17 cellular contexts compared by ENCODE assay signal in genomic region chr9:124755061-124755460, GRCh38. TPM values are rescaled to one million over a fixed set of nuclear protein-coding genes. Genes with fewer than 3 reads are reported as not detected.
A peak's percentile ranks its signal among the peaks of the same experiment; 100 is the strongest.
DNase-seq lines count a peak whose midpoint lies in the region; ATAC-seq and TF ChIP-seq lines count a peak whose summit lies in the region.
"Had no signal": no experiment of that assay in that cellular context is flagged by ENCODE, and none has a peak within 500 bp of the region (broad histone marks: within the 10 kb centered on the region; RNA-seq: fewer than 3 reads in every experiment).

No MANE protein-coding gene starts in this region.

- ATAC-seq in activated CD4-positive, alpha-beta T cell treated with anti-CD3 and anti-CD28 coated beads for 36 hours = peak; percentile 90
- peak; percentile 7 to 85 for ATAC-seq in activated naive CD4-positive, alpha-beta T cell treated with anti-CD3 and anti-CD28 coated beads, Interleukin-2, amount 50 U/mL, for 72 hours
- no peak for ATAC-seq in WTC11
- no peak for ATAC-seq in HG03280 (IDR thresholded peaks at IDR 0.05; ENCODE audit: unreplicated experiment)

- H3K4me3 ChIP-seq in mesodermal cell (ENCODE audit: extremely low read depth, insufficient read depth, low read length, poor library complexity, severe bottlenecking) = no peak overlapping the region
- H3K4me3 ChIP-seq: PC-9 had no signal

- no peaks in the 10 kb centered on the region for H3K36me3 Mint-ChIP-seq in activated CD4-positive, alpha-beta T cell treated with anti-CD3 and anti-CD28 coated beads for 36 hours (ENCODE audit: low read depth)
- no peaks in the 10 kb centered on the region for H3K36me3 Mint-ChIP-seq in activated naive CD4-positive, alpha-beta T cell treated with anti-CD3 and anti-CD28 coated beads, Interleukin-2, amount 50 U/mL, for 72 hours
- no peaks in the 10 kb centered on the region for H3K36me3 Mint-ChIP-seq in WTC11
- H3K36me3 Mint-ChIP-seq: CD8-positive, alpha-beta memory T cell had no signal

- peak overlapping the region; percentile 4 for H3K27ac Mint-ChIP-seq in activated CD4-positive, alpha-beta T cell treated with anti-CD3 and anti-CD28 coated beads for 36 hours
- no peak overlapping the region for H3K27ac Mint-ChIP-seq in activated naive CD4-positive, alpha-beta T cell treated with anti-CD3 and anti-CD28 coated beads, Interleukin-2, amount 50 U/mL, for 72 hours
- no peak overlapping the region for H3K27ac Mint-ChIP-seq in WTC11
- H3K27ac Mint-ChIP-seq: CD8-positive, alpha-beta memory T cell had no signal

- TF ChIP-seq CTCF in WTC11 (IDR thresholded peaks at IDR 0.05) (no peak), GM13977 (IDR thresholded peaks at IDR 0.05; ENCODE audit: extremely low read depth, insufficient read depth, missing control alignments) (no peak)

- no peak overlapping the region for H3K4me3 Mint-ChIP-seq in activated CD4-positive, alpha-beta T cell treated with anti-CD3 and anti-CD28 coated beads for 36 hours
- peak overlapping the region; percentile 8; the same call in 1 of the 2 replicates for H3K4me3 Mint-ChIP-seq in WTC11
- H3K4me3 Mint-ChIP-seq: CD8-positive, alpha-beta memory T cell had no signal

- H3K9me3 Mint-ChIP-seq in activated CD4-positive, alpha-beta T cell treated with anti-CD3 and anti-CD28 coated beads for 36 hours (ENCODE audit: low read depth) = no peaks in the 10 kb centered on the region
- H3K9me3 Mint-ChIP-seq in activated naive CD4-positive, alpha-beta T cell treated with anti-CD3 and anti-CD28 coated beads, Interleukin-2, amount 50 U/mL, for 72 hours = no peaks in the 10 kb centered on the region
- H3K9me3 Mint-ChIP-seq in WTC11 = no peaks in the 10 kb centered on the region
- H3K9me3 Mint-ChIP-seq: CD8-positive, alpha-beta memory T cell had no signal

- H3K27me3 Mint-ChIP-seq in activated CD4-positive, alpha-beta T cell treated with anti-CD3 and anti-CD28 coated beads for 36 hours = peaks cover 46% of the 10 kb centered on the region
- no peaks in the 10 kb centered on the region for H3K27me3 Mint-ChIP-seq in WTC11 (ENCODE audit: low read depth)

- intact Hi-C loops in activated CD4-positive, alpha-beta T cell treated with anti-CD3 and anti-CD28 coated beads for 36 hours (cut with DNase I, micrococcal nuclease) = loop anchor here in 1 of 2 experiments (2.0 kb wide), 1 partner anchor 42 kb away; no protein-coding TSS in a partner anchor

- H3K36me3 ChIP-seq in mesodermal cell (ENCODE audit: control insufficient read depth, insufficient read depth, low read length) = no peaks in the 10 kb centered on the region

- DNase-seq in activated CD4-positive, alpha-beta T cell treated with anti-CD3 and anti-CD28 coated beads for 36 hours = no peak
- no peak for DNase-seq in activated CD4-positive, alpha-beta T cell treated with anti-CD3 and anti-CD28 coated beads for 48 hours
- DNase-seq in activated naive CD4-positive, alpha-beta T cell treated with anti-CD3 and anti-CD28 coated beads, Interleukin-2, amount 50 U/mL, for 72 hours (ENCODE audit: low spot score in 2 of 2) = no peak
- no peak for DNase-seq in activated naive CD4-positive, alpha-beta T cell treated with Interleukin-2 at 50 U/mL for 16 hours
- DNase-seq in WTC11 (ENCODE audit: low spot score) = no peak
- DNase-seq in GM13977 (ENCODE audit: low spot score) = no peak
- DNase-seq: CD8-positive, alpha-beta memory T cell; NCI-H1105 treated with DMSO at 0.1 percent for 48 hours; NCI-H2171 treated with DMSO at 0.1 percent for 48 hours; NCI-H524 treated with DMSO at 0.1 percent for 48 hours; PC-9; SHP77 treated with DMSO at 0.1 percent for 48 hours had no signal

- 38 to 43% methylated on average over 1 to 2 of the region's 3 CpGs for WGBS in mesodermal cell (ENCODE audit: insufficient coverage in 2 of 2), 2 experiments

- CTCF ChIA-PET in activated CD4-positive, alpha-beta T cell treated with anti-CD3 and anti-CD28 coated beads for 36 hours (lab: Charles Lee) = interaction anchor here (0.7 kb wide), 1 partner anchor 10 kb away, joined by 3 read pairs; no protein-coding TSS in a partner anchor
- CTCF ChIA-PET in WTC11 (lab: Charles Lee) = no interaction called here

- in situ Hi-C loops in GM13977 (cut with MboI; ENCODE audit: low pct_unique_long_range_greater_than_20kb, low sequenced_read_pairs, unreplicated experiment) = loop anchor here (25.0 kb wide), 1 partner anchor 382 kb away; the partner anchor contains the start of gene SCAI

- POLR2A ChIA-PET in activated CD4-positive, alpha-beta T cell treated with anti-CD3 and anti-CD28 coated beads for 36 hours (lab: Charles Lee) = no interaction called here
- POLR2A ChIA-PET in WTC11 (lab: Charles Lee) = no interaction called here

- H3K9me3 ChIP-seq in mesodermal cell (ENCODE audit: control insufficient read depth, low read length) = no peaks in the 10 kb centered on the region

- H3K27ac ChIP-seq in mesodermal cell (ENCODE audit: low read depth, low read length, severe bottlenecking) = peak overlapping the region; percentile 19
- H3K27ac ChIP-seq: C4-2B, KMS-11, PC-9, RWPE1 had no signal

- H3K4me1 Mint-ChIP-seq in activated CD4-positive, alpha-beta T cell treated with anti-CD3 and anti-CD28 coated beads for 36 hours = peaks cover 16% of the 10 kb centered on the region
- peaks cover 84% of the 10 kb centered on the region for H3K4me1 Mint-ChIP-seq in WTC11
- H3K4me1 Mint-ChIP-seq: CD8-positive, alpha-beta memory T cell had no signal

- H3K4me1 ChIP-seq in mesodermal cell (ENCODE audit: control insufficient read depth, insufficient read depth, low read length, poor library complexity, severe bottlenecking) = peaks cover 67% of the 10 kb centered on the region

TF ChIP-seq in WTC11, 78 proteins besides CTCF, POLR2A, EP300 and RAD21:
- TF ChIP-seq NFE2L1 (CRISPR knock-in tag; IDR thresholded peaks at IDR 0.05) (no peak), NFATC4 (CRISPR knock-in tag; IDR thresholded peaks at IDR 0.05) (no peak), ELF4 (CRISPR knock-in tag; IDR thresholded peaks at IDR 0.05; ENCODE audit: low read depth) (no peak), FOXJ3 (CRISPR knock-in tag; IDR thresholded peaks at IDR 0.05; ENCODE audit: borderline replicate concordance) (no peak), RORB (CRISPR knock-in tag; IDR thresholded peaks at IDR 0.05) (no peak), AR (CRISPR knock-in tag; IDR thresholded peaks at IDR 0.05) (no peak), JAZF1 (CRISPR knock-in tag; IDR thresholded peaks at IDR 0.05) (no peak), CREB1 (CRISPR knock-in tag; IDR thresholded peaks at IDR 0.05) (no peak)
- TF ChIP-seq, protein P1, sequence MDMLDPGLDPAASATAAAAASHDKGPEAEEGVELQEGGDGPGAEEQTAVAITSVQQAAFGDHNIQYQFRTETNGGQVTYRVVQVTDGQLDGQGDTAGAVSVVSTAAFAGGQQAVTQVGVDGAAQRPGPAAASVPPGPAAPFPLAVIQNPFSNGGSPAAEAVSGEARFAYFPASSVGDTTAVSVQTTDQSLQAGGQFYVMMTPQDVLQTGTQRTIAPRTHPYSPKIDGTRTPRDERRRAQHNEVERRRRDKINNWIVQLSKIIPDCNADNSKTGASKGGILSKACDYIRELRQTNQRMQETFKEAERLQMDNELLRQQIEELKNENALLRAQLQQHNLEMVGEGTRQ (CRISPR knock-in tag; IDR thresholded peaks at IDR 0.05) = no peak
- TF ChIP-seq, protein P2, sequence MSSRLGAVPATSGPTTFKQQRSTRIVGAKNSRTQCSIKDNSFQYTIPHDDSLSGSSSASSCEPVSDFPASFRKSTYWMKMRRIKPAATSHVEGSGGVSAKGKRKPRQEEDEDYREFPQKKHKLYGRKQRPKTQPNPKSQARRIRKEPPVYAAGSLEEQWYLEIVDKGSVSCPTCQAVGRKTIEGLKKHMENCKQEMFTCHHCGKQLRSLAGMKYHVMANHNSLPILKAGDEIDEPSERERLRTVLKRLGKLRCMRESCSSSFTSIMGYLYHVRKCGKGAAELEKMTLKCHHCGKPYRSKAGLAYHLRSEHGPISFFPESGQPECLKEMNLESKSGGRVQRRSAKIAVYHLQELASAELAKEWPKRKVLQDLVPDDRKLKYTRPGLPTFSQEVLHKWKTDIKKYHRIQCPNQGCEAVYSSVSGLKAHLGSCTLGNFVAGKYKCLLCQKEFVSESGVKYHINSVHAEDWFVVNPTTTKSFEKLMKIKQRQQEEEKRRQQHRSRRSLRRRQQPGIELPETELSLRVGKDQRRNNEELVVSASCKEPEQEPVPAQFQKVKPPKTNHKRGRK (CRISPR knock-in tag; IDR thresholded peaks at IDR 0.05; ENCODE audit: borderline replicate concordance) = no peak

RNA-seq across cellular contexts. Expression of gene NR6A1, which starts 16.1 kb away (rescaled TPM):
- 1 to 10 TPM in 1 of 2 experiments, under 1 TPM in 1; 0.82 to 1.1 TPM for total RNA-seq in activated CD4-positive, alpha-beta T cell treated with anti-CD3 and anti-CD28 coated beads for 36 hours
- under 1 TPM; 0.58 to 0.84 TPM for total RNA-seq in activated naive CD4-positive, alpha-beta T cell treated with anti-CD3 and anti-CD28 coated beads, Interleukin-2, amount 50 U/mL, for 72 hours
- total RNA-seq in WTC11 (2021) = 164 to 222 TPM (median 218 TPM) in 3 replicates
- 30.6 TPM for polyA plus RNA-seq in mesodermal cell (2013, experiment 1 of 2)
- polyA plus RNA-seq in mesodermal cell (2013, experiment 2 of 2) = 26.5 TPM
- polyA plus RNA-seq: CD8-positive, alpha-beta memory T cell had no signal

RNA-seq across cellular contexts. Expression of gene OLFML2A, which starts 21.9 kb away (rescaled TPM):
- total RNA-seq in activated CD4-positive, alpha-beta T cell treated with anti-CD3 and anti-CD28 coated beads for 36 hours = under 1 TPM in 1 of 2 experiments, not detected in 1; 0.05 TPM
- not detected for total RNA-seq in activated naive CD4-positive, alpha-beta T cell treated with anti-CD3 and anti-CD28 coated beads, Interleukin-2, amount 50 U/mL, for 72 hours
- total RNA-seq in WTC11 (2021) = 6.7 to 11.6 TPM (median 11.2 TPM) in 3 replicates
- 13.0 TPM for polyA plus RNA-seq in mesodermal cell (2013, experiment 1 of 2)
- 12.8 TPM for polyA plus RNA-seq in mesodermal cell (2013, experiment 2 of 2)
- total RNA-seq: CD8-positive, alpha-beta memory T cell had no signal
- polyA plus RNA-seq: CD8-positive, alpha-beta memory T cell had no signal

Comparison
In these comparisons a context has a peak if more than half of its experiments do, and no peak if none do; other contexts are left out.
1. ATAC-seq: peak in activated CD4-positive, alpha-beta T cell treated with anti-CD3 and anti-CD28 coated beads for 36 hours (single experiment) and activated naive CD4-positive, alpha-beta T cell treated with anti-CD3 and anti-CD28 coated beads, Interleukin-2, amount 50 U/mL, for 72 hours (2 of 2); none in WTC11 (single experiment) and HG03280 (single experiment).
2. RNA of gene NR6A1, which starts 16.1 kb away (total RNA-seq): 164 to 222 TPM in WTC11; 0.82 to 1.1 TPM in activated CD4-positive, alpha-beta T cell treated with anti-CD3 and anti-CD28 coated beads for 36 hours and 0.58 to 0.84 TPM in activated naive CD4-positive, alpha-beta T cell treated with anti-CD3 and anti-CD28 coated beads, Interleukin-2, amount 50 U/mL, for 72 hours; every median in the first group is over 10 times any median in the second.